In genomic region chr6:32081676-32082075, GRCh38 we compare ENCODE assay signal across 18 cellular contexts. TPM values are rescaled to one million over a fixed set of nuclear protein-coding genes. Genes with fewer than 3 reads are reported as not detected.
A peak's percentile ranks its signal among the peaks of the same experiment; 100 is the strongest.
DNase-seq lines count a peak whose midpoint lies in the region; ATAC-seq and TF ChIP-seq lines count a peak whose summit lies in the region.
"Had no signal": no experiment of that assay in that cellular context is flagged by ENCODE, and none has a peak within 500 bp of the region (broad histone marks: within the 10 kb centered on the region; RNA-seq: fewer than 3 reads in every experiment).

No MANE protein-coding gene starts in this region.

- no peaks in the 10 kb centered on the region for H3K36me3 ChIP-seq in mucosa of rectum (ENCODE audit: control insufficient read depth in 2 of 2, insufficient read depth in 2 of 2, low read length in 2 of 2)
- H3K36me3 ChIP-seq in stomach, result peaks cover 0 to 40% (median 28%) of the 10 kb centered on the region in 4 donors
- H3K36me3 ChIP-seq: adrenal gland had no signal

- H3K36me3 Mint-ChIP-seq in chondrocyte (ENCODE audit: low read depth), result peaks cover 2% of the 10 kb centered on the region
- H3K36me3 Mint-ChIP-seq: natural killer cell treated with Interleukin-12 subunit alpha and Interleukin-12 subunit beta and Interleukin-15 and Interleukin-18, amount 100 ng/mL, for 72 hours had no signal

- peak; percentile 35 for DNase-seq in ELR (ENCODE audit: low read depth)
- DNase-seq in chondrocyte (ENCODE audit: low spot score), result no peak
- DNase-seq in stomach, result no peak
- no peak for DNase-seq in OCI-M2 (lab: John Stamatoyannopoulos, UW; ENCODE audit: unreplicated experiment)
- DNase-seq in NCI-H187 (lab: John Stamatoyannopoulos, UW), result no peak
- no peak for DNase-seq in NCI-H2196 (lab: John Stamatoyannopoulos, UW; ENCODE audit: unreplicated experiment)
- DNase-seq: CD4-positive, CD25-positive, alpha-beta regulatory T cell; cerebellar nuclear complex; endodermal cell; foreskin keratinocyte; NCI-H1930; stimulated activated CD4-positive, alpha-beta T cell treated with anti-CD3 and anti-CD28 coated beads, Interleukin-2, amount 100 ng/mL, for 48 hours had no signal

- WGBS in stomach, 5 donors, result 73 to 85% (median 82%) methylated on average over 4 to 9 of the region's 9 CpGs

- intact Hi-C loops in stomach (cut with DNase I; ENCODE audit: low total_unique reads), result no loop called here

- H3K9me3 Mint-ChIP-seq in chondrocyte (ENCODE audit: low read depth), result no peaks in the 10 kb centered on the region
- H3K9me3 Mint-ChIP-seq: activated T-helper 2 cell treated with anti-CD3 and anti-CD28 coated beads, Interferon-gamma antibody, Interleukin-2, Interleukin-4, amounts not matched to agents 10 μg/mL and 5 μg/mL and 100 μg/mL, durations not matched to agents 14 hours and 24 hours and 36 hours; endodermal cell; natural killer cell treated with Interleukin-12 subunit alpha and Interleukin-12 subunit beta and Interleukin-15 and Interleukin-18, amount 100 ng/mL, for 72 hours had no signal

- TF ChIP-seq POLR2A in stomach (IDR thresholded peaks at IDR 0.05), result no peak

- TF ChIP-seq CTCF in chondrocyte (IDR thresholded peaks at IDR 0.05) (no peak), stomach (IDR thresholded peaks at IDR 0.05) (no peak)

- H3K9me3 ChIP-seq in mucosa of rectum (ENCODE audit: control insufficient read depth in 2 of 2, low read length in 2 of 2) (no peaks in the 10 kb centered on the region), stomach (no peaks in the 10 kb centered on the region)
- H3K9me3 ChIP-seq: adrenal gland had no signal

- TF ChIP-seq EP300 in stomach (IDR thresholded peaks at IDR 0.05), result no peak

- peaks cover 0 to 8% of the 10 kb centered on the region in 2 donors for H3K4me1 ChIP-seq in mucosa of rectum (ENCODE audit: control insufficient read depth in 2 of 2, insufficient read depth in 2 of 2, low read length in 2 of 2)
- peaks cover 3 to 13% (median 7%) of the 10 kb centered on the region in 4 donors for H3K4me1 ChIP-seq in stomach

- peak overlapping the region; percentile 32 for H3K27ac Mint-ChIP-seq in chondrocyte (ENCODE audit: unreplicated experiment)
- H3K27ac Mint-ChIP-seq: activated T-helper 2 cell treated with anti-CD3 and anti-CD28 coated beads, Interferon-gamma antibody, Interleukin-2, Interleukin-4, amounts not matched to agents 10 μg/mL and 5 μg/mL and 100 μg/mL, durations not matched to agents 14 hours and 24 hours and 36 hours; CD4-positive, CD25-positive, alpha-beta regulatory T cell; endodermal cell; natural killer cell treated with Interleukin-12 subunit alpha and Interleukin-12 subunit beta and Interleukin-15 and Interleukin-18, amount 100 ng/mL, for 72 hours had no signal

- H3K4me3 ChIP-seq in mucosa of rectum (ENCODE audit: low read length in 2 of 2) (no peak overlapping the region), stomach (no peak overlapping the region)
- H3K4me3 ChIP-seq: adrenal gland had no signal

- no peak overlapping the region for H3K4me3 Mint-ChIP-seq in chondrocyte (ENCODE audit: unreplicated experiment)
- H3K4me3 Mint-ChIP-seq: CD4-positive, CD25-positive, alpha-beta regulatory T cell; endodermal cell; natural killer cell treated with Interleukin-12 subunit alpha and Interleukin-12 subunit beta and Interleukin-15 and Interleukin-18, amount 100 ng/mL, for 72 hours had no signal

- H3K27ac ChIP-seq in mucosa of rectum (ENCODE audit: low read depth in 2 of 2, low read length in 2 of 2) (peak overlapping the region; percentile 13 to 35), stomach (peak overlapping the region; percentile 14 to 77 (median 65))
- H3K27ac ChIP-seq: foreskin keratinocyte had no signal

- no peak for ATAC-seq in HG03280 (IDR thresholded peaks at IDR 0.05; ENCODE audit: unreplicated experiment)
- ATAC-seq: foreskin keratinocyte, HepG2 had no signal

- peaks cover 40% of the 10 kb centered on the region for H3K4me1 Mint-ChIP-seq in chondrocyte (ENCODE audit: low read depth)
- H3K4me1 Mint-ChIP-seq: endodermal cell had no signal

- H3K27me3 Mint-ChIP-seq in chondrocyte (ENCODE audit: low read depth), result peaks cover 30% of the 10 kb centered on the region

- peaks cover 0 to 7% of the 10 kb centered on the region in 2 donors for H3K27me3 ChIP-seq in mucosa of rectum (ENCODE audit: control insufficient read depth in 2 of 2, insufficient read depth in 2 of 2, low read length in 2 of 2)
- peaks cover 0 to 23% (median 0%) of the 10 kb centered on the region in 3 donors for H3K27me3 ChIP-seq in stomach
- H3K27me3 ChIP-seq: adrenal gland had no signal

- H3K9ac ChIP-seq in mucosa of rectum (ENCODE audit: low read depth in 1 of 2, low read length in 2 of 2), result no peak overlapping the region

RNA-seq across cellular contexts. Expression of gene TNXB, which starts 27.5 kb away (rescaled TPM):
- total RNA-seq in chondrocyte (1.9 to 2.9 TPM (median 2.3 TPM) in 3 replicates), stomach (100 to 1,000 TPM in 1 of 5 donors, 10 to 100 TPM in 4; 43.8 to 408 (median 71.0) TPM)
- polyA plus RNA-seq in stomach, result 10 to 100 TPM; 15.1 to 17.7 (median 15.7) TPM

RNA-seq across cellular contexts. Expression of gene CYP21A2, which starts 43.5 kb away (rescaled TPM):
- total RNA-seq in chondrocyte (0.30 to 0.68 TPM (median 0.41 TPM) in 3 replicates), stomach (not detected)
- 10 to 100 TPM in 1 of 3 donors, 1 to 10 TPM in 2; 1.3 to 23.8 (median 1.4) TPM for polyA plus RNA-seq in stomach
- total RNA-seq: CD4-positive, CD25-positive, alpha-beta regulatory T cell; foreskin keratinocyte had no signal
- polyA plus RNA-seq: CD4-positive, CD25-positive, alpha-beta regulatory T cell had no signal

RNA-seq across cellular contexts. Expression of gene ATF6B, which starts 46.4 kb away (rescaled TPM):
- total RNA-seq in chondrocyte, result 68.0 to 86.5 TPM (median 68.7 TPM) in 3 replicates
- 100 to 1,000 TPM in 2 of 5 donors, 10 to 100 TPM in 3; 22.8 to 718 (median 73.3) TPM for total RNA-seq in stomach
- 10 to 100 TPM; 20.9 to 48.1 (median 24.4) TPM for polyA plus RNA-seq in stomach

RNA-seq across cellular contexts. Expression of gene FKBPL, which starts 48.4 kb away (rescaled TPM):
- total RNA-seq in chondrocyte (4.3 to 6.3 TPM (median 4.9 TPM) in 3 replicates), stomach (1 to 10 TPM in 2 of 5 donors, under 1 TPM in 1, not detected in 2; 0.45 to 3.3 (median 3.2) TPM)
- 1 to 10 TPM; 2.7 to 9.6 (median 8.5) TPM for polyA plus RNA-seq in stomach

Comparison
In these comparisons a context has a peak if more than half of its experiments do, and no peak if none do; other contexts are left out.
1. RNA of gene TNXB, which starts 27.5 kb away (total RNA-seq): 43.8 to 408 TPM in stomach; 1.9 to 2.9 TPM in chondrocyte; every median in the first group is over 10 times any median in the second.